9 cellular contexts compared by ENCODE assay signal in the genomic region with DNA sequence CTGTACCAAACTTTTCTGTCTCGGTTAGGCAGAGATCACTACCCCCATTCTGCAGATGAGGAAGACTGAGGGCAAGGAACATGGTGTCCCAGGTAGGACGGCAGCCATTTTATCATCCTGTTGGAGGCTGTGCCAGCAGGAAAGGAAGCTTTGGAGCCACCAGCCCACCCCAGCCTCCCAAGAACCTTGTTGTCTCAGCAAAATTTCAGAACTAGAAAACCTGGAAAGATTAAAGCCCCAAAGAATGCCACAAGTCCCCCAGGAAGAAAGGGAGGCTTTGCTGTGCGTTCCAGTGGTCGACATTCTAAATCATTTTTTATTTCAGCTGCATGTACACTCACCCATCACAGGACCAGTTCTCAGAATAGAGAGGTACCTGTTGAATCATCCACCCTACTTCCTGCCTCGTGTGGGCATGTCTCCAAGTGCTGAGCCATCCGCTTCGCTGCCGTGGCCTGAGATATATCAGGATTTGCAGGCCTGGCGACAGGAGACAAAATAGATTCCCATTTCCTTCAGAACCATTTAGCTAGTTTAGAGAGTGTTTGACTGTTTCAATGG. TPM values are rescaled to one million over a fixed set of nuclear protein-coding genes. Genes with fewer than 3 reads are reported as not detected.
A peak's percentile ranks its signal among the peaks of the same experiment; 100 is the strongest.
DNase-seq lines count a peak whose midpoint lies in the region; ATAC-seq, FAIRE-seq and TF ChIP-seq lines count a peak whose summit lies in the region.
"Had no signal": no experiment of that assay in that cellular context is flagged by ENCODE, and none has a peak within 500 bp of the region (broad histone marks: within the 10 kb centered on the region; RNA-seq: fewer than 3 reads in every experiment).

No MANE protein-coding gene starts in this region.

- H2AFZ ChIP-seq in K562 (ENCODE audit: low read depth, low read length) = peak overlapping the region; percentile 59

- in situ Hi-C loops in SK-MEL-5 (cut with HindIII; ENCODE audit: low pct_unique_long_range_greater_than_20kb, low sequenced_read_pairs) = no loop called here
- in situ Hi-C loops in K562 (cut with MboI) = loop anchor here (10.0 kb wide), 1 partner anchor 323 kb away; a partner anchor contains a TSS
- in situ Hi-C loops in KBM-7 (cut with MboI; ENCODE audit: low pct_unique_long_range_greater_than_20kb, low sequenced_read_pairs) = loop anchor here (25.0 kb wide), 1 partner anchor 445 kb away; no protein-coding TSS in a partner anchor

- no peak for TF ChIP-seq RAD21 in K562 (CRISPR knock-in tag; conservative IDR thresholded peaks at IDR 0.05 in 1 of 2, IDR thresholded peaks at IDR 0.05 in 1 of 2)

- H3K27ac ChIP-seq in K562 (ENCODE audit: extremely low read depth, low read depth, low read length) = no peak overlapping the region; the same call in 2 of the 3 replicates
- H3K27ac ChIP-seq: vagina had no signal

- H4K20me1 ChIP-seq in K562 (replicated peaks; ENCODE audit: control insufficient read depth, insufficient read depth, low read length) = no peaks in the 10 kb centered on the region

- WGBS in K562 (ENCODE audit: insufficient coverage, low coverage, missing lambda C conversion rate) = 11% methylated on average over 9 of the region's 9 CpGs

- TF ChIP-seq CTCF in K562 (IDR thresholded peaks at IDR 0.05 in 2 of 3, conservative IDR thresholded peaks at IDR 0.05 in 1 of 3; ENCODE audit: insufficient read depth in 2 of 3, low read depth in 1 of 3, low read length in 3 of 3) = no peak

- no peak for TF ChIP-seq POLR2A in K562 (conservative IDR thresholded peaks at IDR 0.05)

- ATAC-seq in K562 (peak; percentile 44), HG03469 (IDR thresholded peaks at IDR 0.05; ENCODE audit: unreplicated experiment) (no peak)

- no peaks in the 10 kb centered on the region for H3K36me3 ChIP-seq in K562 (ENCODE audit: control insufficient read depth, insufficient read depth, low read length)
- H3K36me3 ChIP-seq: vagina had no signal

- H3K9ac ChIP-seq in K562 (ENCODE audit: insufficient read depth in 1 of 2, low read depth in 2 of 2, low read length in 2 of 2) = no peak overlapping the region

- DNase-seq in DMS153 treated with DMSO at 0.1 percent for 48 hours (lab: John Stamatoyannopoulos, UW; ENCODE audit: unreplicated experiment) = peak; percentile 43
- DNase-seq in SK-MEL-5 (ENCODE audit: low read depth, low spot score) = peak; percentile 61
- peak in 2 of 4 experiments; percentile 56 to 74 for DNase-seq in K562 (ENCODE audit: extremely low read depth in 1 of 4, low spot score in 3 of 4)
- DNase-seq in pulmonary artery endothelial cell (ENCODE audit: low read depth, low spot score) = peak; percentile 43
- no peak for DNase-seq in central memory CD4-positive, alpha-beta T cell
- DNase-seq in NCI-H146 treated with DMSO at 0.1 percent for 48 hours (lab: John Stamatoyannopoulos, UW; ENCODE audit: unreplicated experiment) = no peak
- DNase-seq in KBM-7 = no peak

- H3K4me2 ChIP-seq in K562 (ENCODE audit: insufficient read depth, low read length) = peak overlapping the region; percentile 60; the same call in 1 of the 2 replicates

- peaks cover 0 to 15% of the 10 kb centered on the region in 2 experiments; a peak in 3 of 5 replicates for H3K4me1 ChIP-seq in K562 (replicated peaks in 1 of 2; ENCODE audit: control insufficient read depth in 2 of 2, insufficient read depth in 2 of 2, low read length in 2 of 2)
- H3K4me1 ChIP-seq: vagina had no signal

- CTCF ChIA-PET in K562 (lab: Yijun Ruan, JAX; ENCODE audit: low intra/inter-chr PET ratio) = no interaction called here

- H3K4me3 ChIP-seq in K562 = no peak overlapping the region
- H3K4me3 ChIP-seq: vagina had no signal

- intact Hi-C loops in K562 (cut with micrococcal nuclease) = no loop called here

- H3K27me3 ChIP-seq in K562 (ENCODE audit: control insufficient read depth in 2 of 2, insufficient read depth in 2 of 2, low read length in 2 of 2) = no peaks in the 10 kb centered on the region
- H3K27me3 ChIP-seq: vagina had no signal

- BruUV-seq in K562 (replicated peaks; lab: Mats Ljungman, UMichigan) = no TSS peak

- POLR2A ChIA-PET in K562 (lab: Yijun Ruan, JAX) = interaction anchor here (2.2 kb wide), 1 partner anchor 12 kb away, joined by 11 read pairs; a partner anchor contains a TSS

- no peaks in the 10 kb centered on the region for H3K9me1 ChIP-seq in K562 (ENCODE audit: control insufficient read depth, insufficient read depth, low read length)

- no peaks in the 10 kb centered on the region for H3K79me2 ChIP-seq in K562 (ENCODE audit: control insufficient read depth, insufficient read depth, low read length)

- peak; percentile 85 for FAIRE-seq in K562 (lab: Jason Lieb, UNC)

- H3K9me3 ChIP-seq in K562 (replicated peaks; ENCODE audit: control insufficient read depth, insufficient read depth, low read depth, low read length) = no peaks in the 10 kb centered on the region
- H3K9me3 ChIP-seq: vagina had no signal

- TF ChIP-seq EP300 in K562 (IDR thresholded peaks at IDR 0.05; ENCODE audit: low read length) = peak; percentile 61; the same call in 1 of the 2 replicates

TF ChIP-seq in K562, 482 proteins besides CTCF, POLR2A, EP300 and RAD21 (continues in another document):
- TF ChIP-seq, protein P1, sequence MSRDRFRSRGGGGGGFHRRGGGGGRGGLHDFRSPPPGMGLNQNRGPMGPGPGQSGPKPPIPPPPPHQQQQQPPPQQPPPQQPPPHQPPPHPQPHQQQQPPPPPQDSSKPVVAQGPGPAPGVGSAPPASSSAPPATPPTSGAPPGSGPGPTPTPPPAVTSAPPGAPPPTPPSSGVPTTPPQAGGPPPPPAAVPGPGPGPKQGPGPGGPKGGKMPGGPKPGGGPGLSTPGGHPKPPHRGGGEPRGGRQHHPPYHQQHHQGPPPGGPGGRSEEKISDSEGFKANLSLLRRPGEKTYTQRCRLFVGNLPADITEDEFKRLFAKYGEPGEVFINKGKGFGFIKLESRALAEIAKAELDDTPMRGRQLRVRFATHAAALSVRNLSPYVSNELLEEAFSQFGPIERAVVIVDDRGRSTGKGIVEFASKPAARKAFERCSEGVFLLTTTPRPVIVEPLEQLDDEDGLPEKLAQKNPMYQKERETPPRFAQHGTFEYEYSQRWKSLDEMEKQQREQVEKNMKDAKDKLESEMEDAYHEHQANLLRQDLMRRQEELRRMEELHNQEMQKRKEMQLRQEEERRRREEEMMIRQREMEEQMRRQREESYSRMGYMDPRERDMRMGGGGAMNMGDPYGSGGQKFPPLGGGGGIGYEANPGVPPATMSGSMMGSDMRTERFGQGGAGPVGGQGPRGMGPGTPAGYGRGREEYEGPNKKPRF (IDR thresholded peaks at IDR 0.05; ENCODE audit: low read depth, low read length) = no peak

RNA-seq across cellular contexts. Expression of a gene that starts 12.9 kb away (rescaled TPM):
- total RNA-seq in SK-MEL-5 (2014; rRNA removed; shearing (Covaris generic)) = 750 and 852 TPM in 2 replicates
- polyA plus RNA-seq in SK-MEL-5 (2015; cell fraction: cytosol; rRNA removed) = 642 and 677 TPM in 2 replicates
- 414 and 495 TPM in 2 replicates for polyA plus RNA-seq in SK-MEL-5 (2015; cell fraction: nucleus; rRNA removed)
- total RNA-seq in K562 (2011; cell fraction: chromatin; rRNA removed; ENCODE audit: low replicate concordance) = 224 and 314 TPM in 2 replicates
- total RNA-seq in K562 (2011; cell fraction: nucleolus; rRNA removed) = 208 and 235 TPM in 2 replicates
- 194 and 205 TPM in 2 replicates for total RNA-seq in K562 (2011; cell fraction: nucleoplasm; rRNA removed)
- total RNA-seq in K562 (2014; rRNA removed) (279 and 290 TPM in 2 replicates), K562 (2014; rRNA removed; fragmentation: Illumina TruSeq; extraction: Trizol) (256 and 278 TPM in 2 replicates), K562 (2015; rRNA removed; fragmentation: Illumina TruSeq; extraction: Trizol) (265 and 279 TPM in 2 replicates), K562 (2021) (191 and 207 TPM in 2 replicates), pulmonary artery endothelial cell (457 and 642 TPM in 2 replicates)
- polyA plus RNA-seq in K562 (2011; rRNA removed) (397 and 422 TPM in 2 replicates), K562 (2014; fragmentation: Illumina TruSeq; extraction: Trizol) (368 and 398 TPM in 2 replicates), K562 (2014; fragmentation: Nextera tagmentation; extraction: Ambion mirVana) (100 to 1,000 TPM; 199 to 351 TPM), K562 (2014; rRNA removed) (278 and 293 TPM in 2 replicates)
- polyA plus RNA-seq in K562 (2011; cell fraction: cytosol; rRNA removed) = 502 and 509 TPM in 2 replicates
- 297 TPM in 2 replicates for polyA plus RNA-seq in K562 (2011; cell fraction: nucleus; rRNA removed)
- polyA plus RNA-seq in K562 (2012) = 208 and 287 TPM in 2 replicates
- 513 and 629 TPM in 2 replicates for polyA minus RNA-seq in K562 (2011; rRNA and poly(A)+ RNA removed)
- polyA minus RNA-seq in K562 (2011; cell fraction: cytosol; rRNA and poly(A)+ RNA removed) = 261 and 266 TPM in 2 replicates
- 122 and 177 TPM in 2 replicates for polyA minus RNA-seq in K562 (2011; cell fraction: nucleus; rRNA and poly(A)+ RNA removed)

RNA-seq across cellular contexts. Expression of a gene that starts 35.1 kb away (rescaled TPM):
- total RNA-seq in SK-MEL-5 (2014; rRNA removed; shearing (Covaris generic)) = 12.9 and 15.2 TPM in 2 replicates
- polyA plus RNA-seq in SK-MEL-5 (2015; cell fraction: cytosol; rRNA removed) = 52.5 and 58.4 TPM in 2 replicates
- polyA plus RNA-seq in SK-MEL-5 (2015; cell fraction: nucleus; rRNA removed) = 9.4 and 17.2 TPM in 2 replicates
- total RNA-seq in K562 (2011; cell fraction: chromatin; rRNA removed; ENCODE audit: low replicate concordance) = 10.1 and 19.1 TPM in 2 replicates
- 17.4 and 20.0 TPM in 2 replicates for total RNA-seq in K562 (2011; cell fraction: nucleolus; rRNA removed)
- 16.1 and 24.4 TPM in 2 replicates for total RNA-seq in K562 (2011; cell fraction: nucleoplasm; rRNA removed)
- total RNA-seq in K562 (2014; rRNA removed) (11.2 and 14.1 TPM in 2 replicates), K562 (2014; rRNA removed; fragmentation: Illumina TruSeq; extraction: Trizol) (5.7 and 5.8 TPM in 2 replicates), K562 (2015; rRNA removed; fragmentation: Illumina TruSeq; extraction: Trizol) (7.8 and 8.9 TPM in 2 replicates), K562 (2021) (42.3 and 48.4 TPM in 2 replicates), pulmonary artery endothelial cell (4.9 and 6.2 TPM in 2 replicates)
- polyA plus RNA-seq in K562 (2011; rRNA removed) (2.8 and 3.8 TPM in 2 replicates), K562 (2014; fragmentation: Illumina TruSeq; extraction: Trizol) (19.8 and 20.6 TPM in 2 replicates), K562 (2014; fragmentation: Nextera tagmentation; extraction: Ambion mirVana) (1 to 10 TPM; 5.4 to 5.7 TPM), K562 (2014; rRNA removed) (10.1 and 14.3 TPM in 2 replicates)
- 4.5 and 6.9 TPM in 2 replicates for polyA plus RNA-seq in K562 (2011; cell fraction: cytosol; rRNA removed)
- polyA plus RNA-seq in K562 (2011; cell fraction: nucleus; rRNA removed) = 5.0 and 9.6 TPM in 2 replicates
- 15.8 and 21.8 TPM in 2 replicates for polyA plus RNA-seq in K562 (2012)
- polyA minus RNA-seq in K562 (2011; rRNA and poly(A)+ RNA removed) = 4.2 and 5.8 TPM in 2 replicates
- polyA minus RNA-seq in K562 (2011; cell fraction: cytosol; rRNA and poly(A)+ RNA removed) = 11.1 and 14.3 TPM in 2 replicates
- 4.0 and 4.6 TPM in 2 replicates for polyA minus RNA-seq in K562 (2011; cell fraction: nucleus; rRNA and poly(A)+ RNA removed)

Comparison
In these comparisons a context has a peak if more than half of its experiments do, and no peak if none do; other contexts are left out.
1. DNase-seq: peak in DMS153 treated with DMSO at 0.1 percent for 48 hours (single experiment), SK-MEL-5 (single experiment) and pulmonary artery endothelial cell (single experiment); none in central memory CD4-positive, alpha-beta T cell (single experiment), NCI-H146 treated with DMSO at 0.1 percent for 48 hours (single experiment) and KBM-7 (single experiment).